26 cellular contexts compared by ENCODE assay signal in genomic region chr16:5188318-5189025, GRCh38.
"Had no signal": no experiment of that assay in that cellular context is flagged by ENCODE, and none has a peak within 500 bp of the region (broad histone marks: within the 10 kb centered on the region; RNA-seq: fewer than 3 reads in every experiment).

No MANE protein-coding gene starts in this region.

- H3K9me3 ChIP-seq: esophagus muscularis mucosa, gastrocnemius medialis, prostate gland, thyroid gland, uterus had no signal

- H3K4me3 ChIP-seq: dorsolateral prefrontal cortex, esophagus muscularis mucosa, gastrocnemius medialis, lung, prostate gland, spleen, thyroid gland, uterus had no signal

- H3K27ac Mint-ChIP-seq: activated naive CD4-positive, alpha-beta T cell treated with anti-CD3 and anti-CD28 coated beads, Interleukin-2, amount 50 U/mL, for 24 hours; brain; effector memory CD8-positive, alpha-beta T cell; natural killer cell; T-cell had no signal

- FAIRE-seq: colon, kidney, TTC549 had no signal

- H3K9me3 Mint-ChIP-seq: activated naive CD4-positive, alpha-beta T cell treated with anti-CD3 and anti-CD28 coated beads, Interleukin-2, amount 50 U/mL, for 24 hours; central memory CD8-positive, alpha-beta T cell; effector memory CD8-positive, alpha-beta T cell; natural killer cell; T-cell had no signal

- ATAC-seq: effector memory CD8-positive, alpha-beta T cell; gastrocnemius medialis; natural killer cell; stimulated activated naive CD8-positive, alpha-beta T cell treated with anti-CD3 and anti-CD28 coated beads, Interleukin-15, Interleukin-2, amounts not matched to agents 100 U/mL and 50 U/mL, for 24 hours; T-cell had no signal

- H3K27me3 Mint-ChIP-seq: activated naive CD4-positive, alpha-beta T cell treated with anti-CD3 and anti-CD28 coated beads, Interleukin-2, amount 50 U/mL, for 24 hours had no signal

- H3K27me3 ChIP-seq: dorsolateral prefrontal cortex, gastrocnemius medialis, thyroid gland, uterus had no signal

- H3K36me3 Mint-ChIP-seq: activated naive CD4-positive, alpha-beta T cell treated with anti-CD3 and anti-CD28 coated beads, Interleukin-2, amount 50 U/mL, for 24 hours; brain; natural killer cell; T-cell had no signal

- H3K36me3 ChIP-seq: esophagus muscularis mucosa, gastrocnemius medialis, prostate gland, spleen, thyroid gland, uterus, WERI-Rb-1 had no signal

- H3K27ac ChIP-seq: dorsolateral prefrontal cortex, esophagus muscularis mucosa, gastrocnemius medialis, prostate gland, spleen, thyroid gland, uterus, WERI-Rb-1 had no signal

- H3K4me1 ChIP-seq: esophagus muscularis mucosa, gastrocnemius medialis, prostate gland, spleen, thyroid gland, uterus had no signal

- DNase-seq: activated CD4-positive, alpha-beta T cell treated with anti-CD3 and anti-CD28 coated beads for 1 hour; activated gamma-delta T cell treated with Interleukin-2 at 50 U/mL for 16 hours; activated T-cell treated with anti-CD3 and anti-CD28 coated beads, Interleukin-2, amount 50 U/mL, for 1 hour; anterior cingulate cortex; dorsolateral prefrontal cortex; effector memory CD8-positive, alpha-beta T cell; gastrocnemius medialis; hypothalamus; kidney; natural killer cell; spleen; stimulated activated CD4-positive, alpha-beta T cell treated with anti-CD3 and anti-CD28 coated beads, Interleukin-4, amount 100 ng/mL, for 1 hour; stimulated activated naive CD8-positive, alpha-beta T cell treated with anti-CD3 and anti-CD28 coated beads, Interleukin-15, Interleukin-2, amounts not matched to agents 100 U/mL and 50 U/mL, for 24 hours; substantia nigra; T-cell; uterus; WERI-Rb-1 had no signal

- H3K4me1 Mint-ChIP-seq: activated naive CD4-positive, alpha-beta T cell treated with anti-CD3 and anti-CD28 coated beads, Interleukin-2, amount 50 U/mL, for 24 hours; brain; central memory CD8-positive, alpha-beta T cell; natural killer cell; T-cell had no signal

- H3K4me3 Mint-ChIP-seq: activated naive CD4-positive, alpha-beta T cell treated with anti-CD3 and anti-CD28 coated beads, Interleukin-2, amount 50 U/mL, for 24 hours; brain; central memory CD8-positive, alpha-beta T cell; effector memory CD8-positive, alpha-beta T cell; natural killer cell; T-cell had no signal
